12 cellular contexts compared by ENCODE assay signal in the genomic region with DNA sequence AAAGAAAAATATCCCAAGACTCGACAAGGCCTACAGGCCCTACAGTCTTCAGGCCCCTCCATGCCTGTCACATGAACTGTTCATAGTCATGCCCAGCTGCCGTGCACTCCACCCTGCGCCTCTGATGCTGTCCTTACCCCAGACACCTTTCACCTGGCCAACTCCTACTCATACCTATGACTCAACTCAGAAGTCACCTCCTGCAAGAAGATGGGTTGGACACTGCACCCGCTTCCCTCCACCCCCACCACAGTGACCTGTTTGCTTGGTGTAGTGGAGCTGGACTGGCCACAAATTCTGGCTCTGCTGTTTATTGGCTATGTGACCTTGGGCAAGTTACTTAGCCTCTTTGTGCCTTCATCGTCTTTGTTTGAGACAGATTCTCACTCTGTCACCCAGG. TPM values are rescaled to one million over a fixed set of nuclear protein-coding genes. Genes with fewer than 3 reads are reported as not detected.
DNase-seq lines count a peak whose midpoint lies in the region; ATAC-seq and TF ChIP-seq lines count a peak whose summit lies in the region.
"Had no signal": no experiment of that assay in that cellular context is flagged by ENCODE, and none has a peak within 500 bp of the region (broad histone marks: within the 10 kb centered on the region; RNA-seq: fewer than 3 reads in every experiment).

No MANE protein-coding gene starts in this region.

- TF ChIP-seq POLR2A in spleen (IDR thresholded peaks at IDR 0.05) = no peak

- H3K4me3 Mint-ChIP-seq in effector memory CD8-positive, alpha-beta T cell = no peak overlapping the region

- H3K27ac ChIP-seq in RWPE2 (ENCODE audit: poor library complexity, severe bottlenecking) = no peak overlapping the region
- no peak overlapping the region for H3K27ac ChIP-seq in spleen
- H3K27ac ChIP-seq: A549 had no signal

- H3K9me3 ChIP-seq in RWPE2 (ENCODE audit: severe bottlenecking) (no peaks in the 10 kb centered on the region), spleen (peaks cover 0 to 8% (median under 1%) of the 10 kb centered on the region in 8 donors)
- H3K9me3 ChIP-seq: BLaER1, Caco-2 had no signal

- H3K36me3 Mint-ChIP-seq in effector memory CD8-positive, alpha-beta T cell (ENCODE audit: insufficient read depth) = no peaks in the 10 kb centered on the region
- H3K36me3 Mint-ChIP-seq: CD8-positive, alpha-beta memory T cell had no signal

- peaks cover 25 to 39% of the 10 kb centered on the region in 2 donors for H3K27me3 Mint-ChIP-seq in effector memory CD8-positive, alpha-beta T cell

- H3K27ac Mint-ChIP-seq in effector memory CD8-positive, alpha-beta T cell = no peak overlapping the region
- H3K27ac Mint-ChIP-seq: CD8-positive, alpha-beta memory T cell had no signal

- 62 to 80% (median 77%) methylated on average over 5 of the region's 5 CpGs for WGBS in spleen, 5 donors

- no peaks in the 10 kb centered on the region for H3K9me3 Mint-ChIP-seq in effector memory CD8-positive, alpha-beta T cell

- peaks cover 4 to 5% of the 10 kb centered on the region in 2 donors for H3K4me1 Mint-ChIP-seq in effector memory CD8-positive, alpha-beta T cell (ENCODE audit: low read depth in 2 of 2)

- ATAC-seq in RWPE2 (ENCODE audit: low read depth) = peak; percentile 54
- no peak for ATAC-seq in effector memory CD8-positive, alpha-beta T cell (replicated peaks)
- ATAC-seq: A549 had no signal

- TF ChIP-seq CTCF in RWPE2 (IDR thresholded peaks at IDR 0.05; ENCODE audit: poor library complexity, severe bottlenecking) = no peak
- TF ChIP-seq CTCF in spleen (IDR thresholded peaks at IDR 0.05 in 8 of 11, conservative IDR thresholded peaks at IDR 0.05 in 3 of 11) = no peak

- H3K36me3 ChIP-seq in RWPE2 (ENCODE audit: low read depth) (no peaks in the 10 kb centered on the region), spleen (no peaks in the 10 kb centered on the region)
- H3K36me3 ChIP-seq: BLaER1 had no signal

- DNase-seq in HuH-7.5 (ENCODE audit: low spot score) = peak; percentile 15
- DNase-seq in RWPE2 (ENCODE audit: low spot score) = no peak
- DNase-seq in kidney tubule cell (ENCODE audit: low spot score) = peak; percentile 18
- DNase-seq in spleen = no peak
- no peak for DNase-seq in NCI-H1436 treated with DMSO at 0.1 percent for 48 hours (lab: John Stamatoyannopoulos, UW)
- no peak for DNase-seq in effector memory CD8-positive, alpha-beta T cell
- DNase-seq: Caco-2; CD8-positive, alpha-beta memory T cell; DMS53; GF-D8 had no signal

- H3K4me1 ChIP-seq in RWPE2 (ENCODE audit: insufficient read depth, poor library complexity, severe bottlenecking) = no peaks in the 10 kb centered on the region
- peaks cover 0 to 18% (median 2%) of the 10 kb centered on the region in 6 donors for H3K4me1 ChIP-seq in spleen
- H3K4me1 ChIP-seq: A549, Caco-2 had no signal

- no peaks in the 10 kb centered on the region for H3K27me3 ChIP-seq in RWPE2 (ENCODE audit: insufficient read depth, poor library complexity, severe bottlenecking)
- peaks cover 0 to 36% (median 0%) of the 10 kb centered on the region in 7 donors for H3K27me3 ChIP-seq in spleen (replicated peaks in 1 of 7)
- H3K27me3 ChIP-seq: BLaER1 had no signal

- intact Hi-C loops in spleen (cut with DNase I; ENCODE audit: low total_unique reads) = loop anchor here (5.0 kb wide), 1 partner anchor 375 kb away; no protein-coding TSS in a partner anchor

- H3K4me3 ChIP-seq in RWPE2 (ENCODE audit: severe bottlenecking) (no peak overlapping the region), spleen (no peak overlapping the region)
- H3K4me3 ChIP-seq: A549, BLaER1 had no signal

RNA-seq across cellular contexts. Expression of a gene that starts 56.2 kb away (rescaled TPM):
- 10 to 100 TPM; 16.5 to 39.7 (median 26.4) TPM for total RNA-seq in spleen
- 10 to 100 TPM in 1 of 3 donors, 1 to 10 TPM in 2; 4.9 to 17.2 (median 7.7) TPM for polyA plus RNA-seq in spleen

Comparison
In these comparisons a context has a peak if more than half of its experiments do, and no peak if none do; other contexts are left out.
1. DNase-seq: peak in HuH-7.5 (single experiment) and kidney tubule cell (single experiment); none in RWPE2 (single experiment), spleen (single experiment), NCI-H1436 treated with DMSO at 0.1 percent for 48 hours (single experiment) and effector memory CD8-positive, alpha-beta T cell (0 of 3).